Comparison of ENCODE assay signal across 19 cellular contexts in genomic region chr9:105700598-105701544, GRCh38. TPM values are rescaled to one million over a fixed set of nuclear protein-coding genes. Genes with fewer than 3 reads are reported as not detected.
"Had no signal": no experiment of that assay in that cellular context is flagged by ENCODE, and none has a peak within 500 bp of the region (broad histone marks: within the 10 kb centered on the region; RNA-seq: fewer than 3 reads in every experiment).

No MANE protein-coding gene starts in this region.

- H3K27me3 ChIP-seq: esophagus squamous epithelium, heart left ventricle had no signal

- H3K4me3 Mint-ChIP-seq: activated CD8-positive, alpha-beta T cell treated with anti-CD3 and anti-CD28 coated beads, Interleukin-2, amount 10 ng/mL, durations not matched to agents 7 days and 5 days; activated T-helper 1 cell treated with anti-CD3 and anti-CD28 coated beads, Interleukin-12 subunit alpha, Interleukin-12 subunit beta, Interleukin-2, Interleukin-4 antibody, amounts not matched to agents 30 ng/mL and 10 ng/mL and 1 ng/mL, durations not matched to agents 14 hours and 24 hours and 36 hours had no signal

- H3K36me3 ChIP-seq: esophagus squamous epithelium, heart left ventricle, thoracic aorta had no signal

- ATAC-seq: activated CD8-positive, alpha-beta T cell treated with anti-CD3 and anti-CD28 coated beads, Interleukin-2, amount 10 ng/mL, durations not matched to agents 7 days and 5 days; heart left ventricle; left ventricle myocardium superior; sciatic nerve; stimulated activated naive CD8-positive, alpha-beta T cell treated with anti-CD3 and anti-CD28 coated beads, Interleukin-15, Interleukin-2, amounts not matched to agents 100 U/mL and 50 U/mL, for 24 hours had no signal

- H3K4me3 ChIP-seq: esophagus squamous epithelium, heart left ventricle, thoracic aorta had no signal

- DNase-seq: activated CD4-positive, alpha-beta T cell treated with anti-CD3 and anti-CD28 coated beads for 4 hours; activated CD8-positive, alpha-beta memory T cell treated with anti-CD3 and anti-CD28 coated beads, Interleukin-2, amount 50 U/mL, for 48 hours; activated CD8-positive, alpha-beta T cell treated with anti-CD3 and anti-CD28 coated beads, Interleukin-2, amount 10 ng/mL, durations not matched to agents 7 days and 5 days; activated naive CD4-positive, alpha-beta T cell; esophagus squamous epithelium; foreskin fibroblast; heart left ventricle; islet precursor cell; left ventricle myocardium superior; mesenchymal stem cell; stimulated activated CD4-positive, alpha-beta T cell treated with anti-CD3 and anti-CD28 coated beads, Interleukin-2, amount 100 ng/mL, for 48 hours; stimulated activated CD8-positive, alpha-beta memory T cell treated with anti-CD3 and anti-CD28 coated beads, Interleukin-4, amount 100 ng/mL, for 48 hours; stimulated activated naive CD8-positive, alpha-beta T cell treated with anti-CD3 and anti-CD28 coated beads, Interleukin-15, Interleukin-2, amounts not matched to agents 100 U/mL and 50 U/mL, for 24 hours; WERI-Rb-1 had no signal

- H3K9me3 ChIP-seq: esophagus squamous epithelium, heart left ventricle, thoracic aorta had no signal

- H3K27ac Mint-ChIP-seq: activated CD8-positive, alpha-beta T cell treated with anti-CD3 and anti-CD28 coated beads, Interleukin-2, amount 10 ng/mL, durations not matched to agents 7 days and 5 days; activated T-helper 1 cell treated with anti-CD3 and anti-CD28 coated beads, Interleukin-12 subunit alpha, Interleukin-12 subunit beta, Interleukin-2, Interleukin-4 antibody, amounts not matched to agents 30 ng/mL and 10 ng/mL and 1 ng/mL, durations not matched to agents 14 hours and 24 hours and 36 hours had no signal

- H3K27ac ChIP-seq: esophagus squamous epithelium, thoracic aorta, WERI-Rb-1 had no signal

- H3K9me3 Mint-ChIP-seq: activated T-helper 1 cell treated with anti-CD3 and anti-CD28 coated beads, Interleukin-12 subunit alpha, Interleukin-12 subunit beta, Interleukin-2, Interleukin-4 antibody, amounts not matched to agents 30 ng/mL and 10 ng/mL and 1 ng/mL, durations not matched to agents 14 hours and 24 hours and 36 hours had no signal

RNA-seq across cellular contexts. Expression of gene TAL2, which starts 38.6 kb away (rescaled TPM):
- total RNA-seq: astrocyte, esophagus squamous epithelium, heart left ventricle, left ventricle myocardium superior, pulmonary artery endothelial cell, sciatic nerve, thoracic aorta had no signal
